ENCODE assay signal across 6 cellular contexts in the genomic region with DNA sequence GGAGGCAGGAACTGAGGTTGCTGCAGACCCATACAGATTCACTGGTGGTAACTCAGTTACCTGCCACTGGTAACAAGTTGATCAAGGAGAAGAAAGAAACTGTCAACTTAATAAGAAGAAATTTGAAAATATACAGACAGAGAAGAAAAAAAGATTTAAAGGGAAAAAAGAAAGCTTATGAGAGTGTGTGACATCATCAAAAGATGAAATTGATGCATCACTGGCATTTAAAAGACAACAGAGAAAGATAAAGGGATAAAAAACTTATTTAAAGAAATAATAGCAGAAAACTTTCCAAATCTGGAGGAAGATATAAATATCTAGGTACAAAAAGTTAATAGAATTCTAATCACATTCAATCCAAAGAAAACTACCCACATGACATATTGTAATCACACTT.
"Had no signal": no experiment of that assay in that cellular context is flagged by ENCODE, and none has a peak within 500 bp of the region (broad histone marks: within the 10 kb centered on the region; RNA-seq: fewer than 3 reads in every experiment).

No MANE protein-coding gene starts in this region.

- H3K4me3 Mint-ChIP-seq: IgD-negative memory B cell had no signal

- ATAC-seq: K562 had no signal

- H3K27ac ChIP-seq: HL-60 had no signal

- H3K27me3 Mint-ChIP-seq: IgD-negative memory B cell had no signal

- H3K4me1 Mint-ChIP-seq: IgD-negative memory B cell had no signal

- H3K4me3 ChIP-seq: K562 had no signal

- DNase-seq: IMR-90, KBM-7 had no signal

- H3K36me3 Mint-ChIP-seq: IgD-negative memory B cell had no signal

- H3K27ac Mint-ChIP-seq: IgD-negative memory B cell had no signal

- FAIRE-seq: HTR-8/SVneo, K562 had no signal
